In genomic region chr16:67844441-67844840, GRCh38 we compare ENCODE assay signal across 8 cellular contexts. TPM values are rescaled to one million over a fixed set of nuclear protein-coding genes. Genes with fewer than 3 reads are reported as not detected.
DNase-seq lines count a peak whose midpoint lies in the region; ATAC-seq and TF ChIP-seq lines count a peak whose summit lies in the region.

No MANE protein-coding gene starts in this region.

- H3K9ac ChIP-seq in muscle layer of colon (ENCODE audit: low read length): peak overlapping the region; percentile 15

- H3K4me3 Mint-ChIP-seq in brain: peak overlapping the region; percentile 89 to 92 (median 90)

- CTCF ChIA-PET in BJ (lab: Yijun Ruan, JAX): interaction anchor here (0.7 to 3.2 kb wide), 14 partner anchors 8 to 1958 kb away, joined by 3 to 17 read pairs (median 4); partner anchors contain the start of genes EDC4 and PSMB10

- no peaks in the 10 kb centered on the region for H3K9me3 ChIP-seq in muscle layer of colon (ENCODE audit: low read length)

- H3K27me3 ChIP-seq in BJ (ENCODE audit: control insufficient read depth, insufficient read depth, low read length): no peaks in the 10 kb centered on the region
- no peaks in the 10 kb centered on the region for H3K27me3 ChIP-seq in muscle layer of colon (ENCODE audit: control insufficient read depth in 1 of 2, insufficient read depth in 2 of 2, low read length in 2 of 2)

- H3K36me3 ChIP-seq in BJ (ENCODE audit: control insufficient read depth, insufficient read depth, low read length): no peaks in the 10 kb centered on the region
- H3K36me3 ChIP-seq in muscle layer of colon (ENCODE audit: insufficient read depth, low read length): no peaks in the 10 kb centered on the region

- POLR2A ChIA-PET in BJ (lab: Charles Lee): interaction anchor here (0.6 kb wide), 1 partner anchor 11 kb away, joined by 5 read pairs; no protein-coding TSS in a partner anchor

- DNase-seq in BJ (ENCODE audit: low read depth) (no peak), HT1080 (ENCODE audit: low read depth) (peak; percentile 30), NCI-H446 (lab: John Stamatoyannopoulos, UW) (no peak)

- TF ChIP-seq CTCF in BJ (IDR thresholded peaks at IDR 0.05; ENCODE audit: insufficient read depth, low read depth, low read length) (peak; percentile 43), brain (conservative IDR thresholded peaks at IDR 0.05) (no peak)

- H3K36me3 Mint-ChIP-seq in brain: peaks cover 6% of the 10 kb centered on the region

- H3K9me3 Mint-ChIP-seq in brain: no peaks in the 10 kb centered on the region

- no peak overlapping the region for H3K27ac ChIP-seq in muscle layer of colon (ENCODE audit: low read depth, low read length)

- peaks cover 61% of the 10 kb centered on the region for H3K4me1 Mint-ChIP-seq in brain

- no peak for ATAC-seq in HG03378 (IDR thresholded peaks at IDR 0.05; ENCODE audit: unreplicated experiment)
- ATAC-seq in GM19023 (IDR thresholded peaks at IDR 0.05; ENCODE audit: unreplicated experiment): no peak
- ATAC-seq in HG02840 (IDR thresholded peaks at IDR 0.05; ENCODE audit: low FRiP score, unreplicated experiment): no peak

- H3K27ac Mint-ChIP-seq in brain: peak overlapping the region; percentile 75 to 99 (median 93)

- H3K4me1 ChIP-seq in muscle layer of colon (ENCODE audit: insufficient read depth, low read length): peaks cover 48% of the 10 kb centered on the region

- H3K27me3 Mint-ChIP-seq in brain: peaks cover 10% of the 10 kb centered on the region

- H3K4me3 ChIP-seq in BJ (ENCODE audit: low read depth, low read length): no peak overlapping the region
- peak overlapping the region in 1 of 2 donors; percentile 44 for H3K4me3 ChIP-seq in muscle layer of colon (ENCODE audit: low read depth in 1 of 2, low read length in 2 of 2)

RNA-seq across cellular contexts. Expression of gene NUTF2, which starts 2.3 kb away (rescaled TPM):
- polyA plus RNA-seq in BJ (2011; rRNA removed) (173 and 230 TPM in 2 replicates), brain (ENCODE audit: insufficient read depth, low read depth, low replicate concordance) (181 TPM)
- 288 and 396 TPM in 2 replicates for polyA minus RNA-seq in BJ (2011; rRNA and poly(A)+ RNA removed)
- total RNA-seq in HT1080 (2014; rRNA removed; shearing (Covaris generic)): 236 and 318 TPM in 2 replicates
- 172 and 490 TPM in 2 replicates for polyA plus RNA-seq in HT1080 (2015; cell fraction: cytosol; rRNA removed)
- 153 and 209 TPM in 2 replicates for polyA plus RNA-seq in HT1080 (2015; cell fraction: nucleus; rRNA removed)

RNA-seq across cellular contexts. Expression of gene THAP11, which starts 2.3 kb away (rescaled TPM):
- 20.1 and 25.8 TPM in 2 replicates for polyA plus RNA-seq in BJ (2011; rRNA removed)
- 8.1 and 12.3 TPM in 2 replicates for polyA minus RNA-seq in BJ (2011; rRNA and poly(A)+ RNA removed)
- total RNA-seq in HT1080 (2014; rRNA removed; shearing (Covaris generic)): 91.5 and 105 TPM in 2 replicates
- polyA plus RNA-seq in HT1080 (2015; cell fraction: cytosol; rRNA removed): 34.3 and 39.9 TPM in 2 replicates
- polyA plus RNA-seq in HT1080 (2015; cell fraction: nucleus; rRNA removed): 12.0 and 14.6 TPM in 2 replicates
- polyA plus RNA-seq in brain (ENCODE audit: insufficient read depth, low read depth, low replicate concordance): 42.7 TPM

RNA-seq across cellular contexts. Expression of gene CENPT, which starts 3.1 kb away (rescaled TPM):
- polyA plus RNA-seq in BJ (2011; rRNA removed): 26.2 and 42.4 TPM in 2 replicates
- 25.1 and 44.8 TPM in 2 replicates for polyA minus RNA-seq in BJ (2011; rRNA and poly(A)+ RNA removed)
- total RNA-seq in HT1080 (2014; rRNA removed; shearing (Covaris generic)): 30.1 and 30.2 TPM in 2 replicates
- polyA plus RNA-seq in HT1080 (2015; cell fraction: cytosol; rRNA removed): 11.7 and 12.8 TPM in 2 replicates
- 80.2 and 86.1 TPM in 2 replicates for polyA plus RNA-seq in HT1080 (2015; cell fraction: nucleus; rRNA removed)
- polyA plus RNA-seq in brain (ENCODE audit: insufficient read depth, low read depth, low replicate concordance): 23.9 TPM

RNA-seq across cellular contexts. Expression of gene EDC4, which starts 28.4 kb away (rescaled TPM):
- polyA plus RNA-seq in BJ (2011; rRNA removed) (19.9 and 27.4 TPM in 2 replicates), brain (ENCODE audit: insufficient read depth, low read depth, low replicate concordance) (64.6 TPM)
- 68.5 and 68.9 TPM in 2 replicates for polyA minus RNA-seq in BJ (2011; rRNA and poly(A)+ RNA removed)
- 64.5 and 78.1 TPM in 2 replicates for total RNA-seq in HT1080 (2014; rRNA removed; shearing (Covaris generic))
- polyA plus RNA-seq in HT1080 (2015; cell fraction: cytosol; rRNA removed): 26.0 and 28.7 TPM in 2 replicates
- polyA plus RNA-seq in HT1080 (2015; cell fraction: nucleus; rRNA removed): 138 and 140 TPM in 2 replicates

RNA-seq across cellular contexts. Expression of gene TSNAXIP1, which starts 37.8 kb away (rescaled TPM):
- polyA plus RNA-seq in BJ (2011; rRNA removed) (0.96 and 1.6 TPM in 2 replicates), brain (ENCODE audit: insufficient read depth, low read depth, low replicate concordance) (1.8 TPM)
- polyA minus RNA-seq in BJ (2011; rRNA and poly(A)+ RNA removed): 0.26 and 0.62 TPM in 2 replicates
- 0.18 TPM in 1 of 2 replicates, not detected in the other for total RNA-seq in HT1080 (2014; rRNA removed; shearing (Covaris generic))
- 0.11 and 0.12 TPM in 2 replicates for polyA plus RNA-seq in HT1080 (2015; cell fraction: cytosol; rRNA removed)
- 1.6 and 1.9 TPM in 2 replicates for polyA plus RNA-seq in HT1080 (2015; cell fraction: nucleus; rRNA removed)
